In genomic region chr2:171432206-171432968, GRCh38 we compare ENCODE assay signal across 1 cellular context.
TF ChIP-seq lines count a peak whose summit lies in the region.

No MANE protein-coding gene starts in this region.

TF ChIP-seq in GM23338, 12 proteins besides CTCF, POLR2A, EP300 and RAD21 (continued from another document):
- no peak for TF ChIP-seq ZNF462 (CRISPR knock-in tag; IDR thresholded peaks at IDR 0.05)
TF ChIP-seq in GM23338: peak in this region for 0.
